Comparison of ENCODE assay signal across 32 cellular contexts in genomic region chr1:182166321-182166720, GRCh38.
"Had no signal": no experiment of that assay in that cellular context is flagged by ENCODE, and none has a peak within 500 bp of the region (broad histone marks: within the 10 kb centered on the region; RNA-seq: fewer than 3 reads in every experiment).

No MANE protein-coding gene starts in this region.

- H3K27me3 Mint-ChIP-seq: activated CD4-positive, alpha-beta T cell treated with anti-CD3 and anti-CD28 coated beads, Interleukin-2, amount 10 ng/mL, durations not matched to agents 24 days and 14 days; activated naive CD4-positive, alpha-beta T cell treated with anti-CD3 and anti-CD28 coated beads, Interleukin-2, amount 50 U/mL, for 24 hours; activated T-cell treated with anti-CD3 and anti-CD28 coated beads, Interleukin-2, amount 50 U/mL, for 24 hours had no signal

- H3K4me3 Mint-ChIP-seq: activated CD4-positive, alpha-beta T cell treated with anti-CD3 and anti-CD28 coated beads, Interleukin-2, amount 10 ng/mL, durations not matched to agents 24 days and 14 days; activated CD8-positive, alpha-beta T cell treated with anti-CD3 and anti-CD28 coated beads, Interleukin-2, amount 10 ng/mL, durations not matched to agents 7 days and 5 days; activated naive CD4-positive, alpha-beta T cell treated with anti-CD3 and anti-CD28 coated beads, Interleukin-2, amount 50 U/mL, for 24 hours; activated naive CD8-positive, alpha-beta T cell treated with anti-CD3 and anti-CD28 coated beads, Interleukin-2, amount 10 ng/mL, durations not matched to agents 7 days and 5 days; activated T-cell treated with anti-CD3 and anti-CD28 coated beads, Interleukin-2, amount 50 U/mL, for 24 hours; T-helper 1 cell treated with Interleukin-12 subunit alpha and Interleukin-12 subunit beta and Interleukin-4 antibody, amounts not matched to agents 30 μg/mL and 1 μg/mL, for 36 hours; T-helper 2 cell treated with Interferon-gamma antibody and Interleukin-4, amounts not matched to agents 5 μg/mL and 100 μg/mL, for 36 hours had no signal

- H3K27ac Mint-ChIP-seq: activated CD4-positive, alpha-beta T cell treated with anti-CD3 and anti-CD28 coated beads, Interleukin-2, amount 10 ng/mL, durations not matched to agents 24 days and 14 days; activated CD8-positive, alpha-beta T cell treated with anti-CD3 and anti-CD28 coated beads, Interleukin-2, amount 10 ng/mL, durations not matched to agents 7 days and 5 days; activated naive CD4-positive, alpha-beta T cell treated with anti-CD3 and anti-CD28 coated beads, Interleukin-2, amount 50 U/mL, for 24 hours; activated naive CD8-positive, alpha-beta T cell treated with anti-CD3 and anti-CD28 coated beads, Interleukin-2, amount 10 ng/mL, durations not matched to agents 7 days and 5 days; activated T-cell treated with anti-CD3 and anti-CD28 coated beads, Interleukin-2, amount 50 U/mL, for 24 hours; activated T-helper 2 cell treated with anti-CD3 and anti-CD28 coated beads, Interferon-gamma antibody, Interleukin-2, Interleukin-4, amounts not matched to agents 10 μg/mL and 5 μg/mL and 100 μg/mL, durations not matched to agents 14 hours and 24 hours and 36 hours; T-helper 1 cell treated with Interleukin-12 subunit alpha and Interleukin-12 subunit beta and Interleukin-4 antibody, amounts not matched to agents 30 μg/mL and 1 μg/mL, for 36 hours; T-helper 2 cell treated with Interferon-gamma antibody and Interleukin-4, amounts not matched to agents 5 μg/mL and 100 μg/mL, for 36 hours had no signal

- H3K36me3 Mint-ChIP-seq: activated naive CD8-positive, alpha-beta T cell treated with anti-CD3 and anti-CD28 coated beads, Interleukin-2, amount 10 ng/mL, durations not matched to agents 7 days and 5 days had no signal

- H3K27ac ChIP-seq: ascending aorta, cardiac muscle cell, Peyer's patch, SJSA1 had no signal

- ATAC-seq: activated CD8-positive, alpha-beta T cell treated with anti-CD3 and anti-CD28 coated beads, Interleukin-2, amount 10 ng/mL, durations not matched to agents 7 days and 5 days; PC-3 had no signal

- H3K4me1 Mint-ChIP-seq: activated naive CD4-positive, alpha-beta T cell treated with anti-CD3 and anti-CD28 coated beads, Interleukin-2, amount 50 U/mL, for 24 hours had no signal

- H3K9ac ChIP-seq: SK-N-SH had no signal

- H3K9me3 Mint-ChIP-seq: activated naive CD4-positive, alpha-beta T cell treated with anti-CD3 and anti-CD28 coated beads, Interleukin-2, amount 50 U/mL, for 24 hours; activated T-cell treated with anti-CD3 and anti-CD28 coated beads, Interleukin-2, amount 50 U/mL, for 24 hours; activated T-helper 2 cell treated with anti-CD3 and anti-CD28 coated beads, Interferon-gamma antibody, Interleukin-2, Interleukin-4, amounts not matched to agents 10 μg/mL and 5 μg/mL and 100 μg/mL, durations not matched to agents 14 hours and 24 hours and 36 hours; T-helper 2 cell treated with Interferon-gamma antibody and Interleukin-4, amounts not matched to agents 5 μg/mL and 100 μg/mL, for 36 hours had no signal

- DNase-seq: activated CD4-positive, alpha-beta T cell treated with anti-CD3 and anti-CD28 coated beads, Interleukin-2, amount 10 ng/mL, durations not matched to agents 24 days and 14 days; activated CD4-positive, alpha-beta T cell treated with anti-CD3 and anti-CD28 coated beads, Interleukin-2, amount 50 U/mL, for 4 hours; activated CD8-positive, alpha-beta T cell treated with anti-CD3 and anti-CD28 coated beads, Interleukin-2, amount 10 ng/mL, durations not matched to agents 7 days and 5 days; activated gamma-delta T cell; activated naive CD4-positive, alpha-beta T cell treated with Interleukin-2 at 50 U/mL for 16 hours; activated naive CD8-positive, alpha-beta T cell treated with anti-CD3 and anti-CD28 coated beads, Interleukin-2, amount 10 ng/mL, durations not matched to agents 7 days and 5 days; activated T-cell treated with anti-CD3 and anti-CD28 coated beads, Interleukin-2, amount 50 U/mL, for 24 hours; amygdala; Kasumi-1; KBM-7; MG63; NCI-H1048; NCI-H1105 treated with DMSO at 0.1 percent for 48 hours; NCI-H1436 treated with DMSO at 0.1 percent for 48 hours; NCI-H1694 treated with DMSO at 0.1 percent for 48 hours; NCI-H2029; NCI-H345; NCI-H524 treated with DMSO at 0.1 percent for 48 hours; NK-92 treated with Interleukin-12 subunit alpha and Interleukin-12 subunit beta, amount 100 ng/mL, for 24 hours; PC-3; Peyer's patch; RPMI8226; SHP77 treated with DMSO at 0.1 percent for 48 hours; SK-N-SH had no signal

- FAIRE-seq: TTC549 had no signal

- H3K4me2 ChIP-seq: SK-N-SH had no signal

- H3K4me1 ChIP-seq: Peyer's patch, SJSA1 had no signal

- H3K9me3 ChIP-seq: ascending aorta, MG63, Peyer's patch, SJSA1, SK-N-SH had no signal

- H3K36me3 ChIP-seq: ascending aorta, cardiac muscle cell, MG63, Peyer's patch, SJSA1 had no signal

- H3K4me3 ChIP-seq: ascending aorta, cardiac muscle cell, MG63, Peyer's patch, SJSA1 had no signal

- H3K27me3 ChIP-seq: ascending aorta, MG63, Peyer's patch, SJSA1 had no signal
